In genomic region chr15:25329685-25330084, GRCh38 we compare ENCODE assay signal across 1 cellular context.
TF ChIP-seq lines count a peak whose summit lies in the region.

No MANE protein-coding gene starts in this region.

TF ChIP-seq in SK-N-SH treated with all-trans-retinoic acid at 6 μM for 48 hours, 23 proteins besides CTCF, POLR2A, EP300 and RAD21 (continued from another document):
- TF ChIP-seq TSHZ2 (CRISPR knock-in tag; IDR thresholded peaks at IDR 0.05) (no peak), ZNF565 (CRISPR knock-in tag; conservative IDR thresholded peaks at IDR 0.05; ENCODE audit: low read depth) (no peak), ZNF70 (CRISPR knock-in tag; IDR thresholded peaks at IDR 0.05) (no peak), ISL1 (CRISPR knock-in tag; IDR thresholded peaks at IDR 0.05) (no peak)
